19 cellular contexts compared by ENCODE assay signal in the genomic region with DNA sequence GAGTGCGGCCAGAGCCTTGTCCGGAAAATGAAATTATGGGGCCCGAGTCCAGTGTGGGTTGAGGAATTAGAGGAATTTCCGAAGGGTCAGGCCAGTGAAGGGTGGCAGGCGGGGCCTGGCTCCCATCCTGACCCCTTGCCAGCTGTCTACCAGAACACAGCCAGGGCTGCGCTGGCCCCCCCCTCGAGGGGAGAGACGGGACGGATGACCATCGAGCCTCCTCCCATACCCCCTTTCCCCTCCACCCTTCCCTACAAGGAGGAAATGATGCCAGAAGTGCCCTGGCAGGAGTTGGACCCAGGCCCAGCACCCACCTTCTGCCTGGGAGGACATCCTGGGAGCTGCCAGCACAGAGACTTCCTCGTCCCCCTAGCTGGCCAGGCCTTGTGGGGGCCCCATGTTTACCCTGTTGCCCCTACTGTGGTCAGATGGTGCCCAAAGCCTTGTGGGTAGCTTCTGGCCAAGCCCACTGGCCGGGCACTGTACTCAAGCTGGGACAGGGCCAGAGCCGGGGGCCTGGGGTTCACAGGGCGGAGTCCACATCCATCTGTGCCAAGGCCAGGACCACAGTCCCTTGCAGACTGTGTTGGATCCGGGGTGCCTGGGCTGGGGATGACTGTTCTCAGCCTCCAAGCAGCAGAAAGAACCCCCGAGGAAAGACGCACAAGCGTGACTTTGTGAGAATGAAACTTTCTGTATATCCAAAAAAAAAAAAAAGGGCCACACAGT. TPM values are rescaled to one million over a fixed set of nuclear protein-coding genes. Genes with fewer than 3 reads are reported as not detected.
A peak's percentile ranks its signal among the peaks of the same experiment; 100 is the strongest.
DNase-seq lines count a peak whose midpoint lies in the region; ATAC-seq, FAIRE-seq and TF ChIP-seq lines count a peak whose summit lies in the region.
"Had no signal": no experiment of that assay in that cellular context is flagged by ENCODE, and none has a peak within 500 bp of the region (broad histone marks: within the 10 kb centered on the region; RNA-seq: fewer than 3 reads in every experiment).

No MANE protein-coding gene starts in this region.

- no peaks in the 10 kb centered on the region for H4K20me1 ChIP-seq in astrocyte (ENCODE audit: insufficient read depth, low read length)

- ATAC-seq in left ventricle myocardium superior (no peak), HG03571 (IDR thresholded peaks at IDR 0.05; ENCODE audit: unreplicated experiment) (no peak)
- no peak for ATAC-seq in stimulated activated naive CD8-positive, alpha-beta T cell treated with anti-CD3 and anti-CD28 coated beads, Interleukin-15, Interleukin-2, amounts not matched to agents 100 U/mL and 50 U/mL, for 24 hours

- peaks cover 10% of the 10 kb centered on the region for H3K4me1 Mint-ChIP-seq in astrocyte (ENCODE audit: low read depth, unreplicated experiment)

- 73% methylated on average over 18 of the region's 18 CpGs for WGBS in sigmoid colon, 2 donors

- no peak for TF ChIP-seq POLR2A in sigmoid colon (IDR thresholded peaks at IDR 0.05)

- DNase-seq in AG04450 (ENCODE audit: low read depth, low spot score) (no peak), astrocyte (ENCODE audit: low read depth) (peak; percentile 60), left ventricle myocardium superior (peak; percentile 28), sigmoid colon (no peak), HAP-1 (ENCODE audit: low spot score in 2 of 2) (no peak)
- no peak for DNase-seq in stimulated activated naive CD8-positive, alpha-beta T cell treated with anti-CD3 and anti-CD28 coated beads, Interleukin-15, Interleukin-2, amounts not matched to agents 100 U/mL and 50 U/mL, for 24 hours
- DNase-seq in activated T-cell treated with anti-CD3 and anti-CD28 coated beads, Interleukin-2, amount 50 U/mL, for 48 hours: no peak
- DNase-seq: ACHN; activated CD4-positive, alpha-beta T cell treated with anti-CD3 and anti-CD28 coated beads, Interleukin-2, amount 50 U/mL, for 1 hour; DMS153; foreskin melanocyte; MM.1S; NCI-H2171 treated with DMSO at 0.1 percent for 48 hours; NK-92 treated with Interleukin-12 subunit alpha and Interleukin-12 subunit beta, amount 100 ng/mL, for 24 hours; SHP77; stimulated activated CD4-positive, alpha-beta T cell treated with anti-CD3 and anti-CD28 coated beads, Interleukin-4, amount 100 ng/mL, for 24 hours; T-helper 9 cell had no signal

- no peak for FAIRE-seq in astrocyte (lab: Jason Lieb, UNC)

- H3K27ac ChIP-seq in AG04450 (ENCODE audit: low read depth, low read length) (peak overlapping the region; percentile 21), astrocyte (ENCODE audit: low read depth, low read length) (no peak overlapping the region), sigmoid colon (peak overlapping the region; percentile 65 to 78 (median 69))

- in situ Hi-C loops in HAP-1 (cut with MboI; ENCODE audit: low sequenced_read_pairs): no loop called here

- POLR2A ChIA-PET in AG04450 (lab: Yijun Ruan, JAX): no interaction called here

- H3K4me3 ChIP-seq in AG04450 (ENCODE audit: low read depth, low read length) (no peak overlapping the region), astrocyte (ENCODE audit: insufficient read depth, low read depth, low read length) (no peak overlapping the region), sigmoid colon (no peak overlapping the region), HAP-1 (no peak overlapping the region)

- no peak overlapping the region for H3K9ac ChIP-seq in astrocyte (ENCODE audit: low read length)

- H3K27me3 Mint-ChIP-seq in astrocyte (ENCODE audit: low read depth, unreplicated experiment): peaks cover 1% of the 10 kb centered on the region

- H3K27me3 ChIP-seq in AG04450 (ENCODE audit: control insufficient read depth, insufficient read depth, low read length) (peaks cover 2% of the 10 kb centered on the region), astrocyte (ENCODE audit: insufficient read depth, low read length) (peaks cover 6% of the 10 kb centered on the region), sigmoid colon (no peaks in the 10 kb centered on the region), HAP-1 (ENCODE audit: low read depth) (no peaks in the 10 kb centered on the region)

- peaks cover 2% of the 10 kb centered on the region for H3K9me3 ChIP-seq in AG04450 (ENCODE audit: control insufficient read depth, insufficient read depth, low read length)
- H3K9me3 ChIP-seq in astrocyte (ENCODE audit: insufficient read depth, low read depth, low read length): no peaks in the 10 kb centered on the region
- no peaks in the 10 kb centered on the region for H3K9me3 ChIP-seq in sigmoid colon
- no peaks in the 10 kb centered on the region for H3K9me3 ChIP-seq in HAP-1

- TF ChIP-seq CTCF in AG04450 (IDR thresholded peaks at IDR 0.05; ENCODE audit: low read depth, low read length) (no peak), astrocyte (IDR thresholded peaks at IDR 0.05; ENCODE audit: insufficient read depth, low read depth, low read length) (no peak), sigmoid colon (IDR thresholded peaks at IDR 0.05) (no peak)

- no peaks in the 10 kb centered on the region for H3K79me2 ChIP-seq in astrocyte (ENCODE audit: insufficient read depth, low read length)

- H3K4me3 Mint-ChIP-seq in astrocyte (ENCODE audit: unreplicated experiment): no peak overlapping the region
- H3K4me3 Mint-ChIP-seq: activated T-helper 1 cell treated with anti-CD3 and anti-CD28 coated beads, Interleukin-12 subunit alpha, Interleukin-12 subunit beta, Interleukin-2, Interleukin-4 antibody, amounts not matched to agents 30 ng/mL and 10 ng/mL and 1 ng/mL, durations not matched to agents 14 hours and 24 hours and 36 hours had no signal

- H3K36me3 ChIP-seq in astrocyte (ENCODE audit: insufficient read depth, low read length) (no peaks in the 10 kb centered on the region), sigmoid colon (no peaks in the 10 kb centered on the region), HAP-1 (replicated peaks) (no peaks in the 10 kb centered on the region)

- H3K4me2 ChIP-seq in astrocyte (ENCODE audit: low read length): no peak overlapping the region

- intact Hi-C loops in left ventricle myocardium superior (cut with micrococcal nuclease): no loop called here
- intact Hi-C loops in sigmoid colon (cut with DNase I): no loop called here

- H3K36me3 Mint-ChIP-seq in astrocyte (ENCODE audit: low read depth, unreplicated experiment): no peaks in the 10 kb centered on the region

- H2AFZ ChIP-seq in astrocyte (ENCODE audit: low read depth, low read length): no peak overlapping the region

- H3K4me1 ChIP-seq in astrocyte (ENCODE audit: insufficient read depth, low read length) (peaks cover 19% of the 10 kb centered on the region), sigmoid colon (peaks cover 0 to 72% (median 53%) of the 10 kb centered on the region in 4 donors), HAP-1 (0 out of 2 replicates have a peak, but pooled peaks cover 3% of the 10 kb centered on the region)

- no peak for TF ChIP-seq EP300 in sigmoid colon (IDR thresholded peaks at IDR 0.05)

- H3K27ac Mint-ChIP-seq in astrocyte (ENCODE audit: unreplicated experiment): no peak overlapping the region

- CTCF ChIA-PET in AG04450 (lab: Charles Lee): interaction anchor here (1.1 to 1.5 kb wide), 2 partner anchors 18 to 26 kb away, joined by 3 read pairs; no protein-coding TSS in a partner anchor

- no peaks in the 10 kb centered on the region for H3K9me3 Mint-ChIP-seq in astrocyte (ENCODE audit: unreplicated experiment)
- H3K9me3 Mint-ChIP-seq: activated T-helper 1 cell treated with anti-CD3 and anti-CD28 coated beads, Interleukin-12 subunit alpha, Interleukin-12 subunit beta, Interleukin-2, Interleukin-4 antibody, amounts not matched to agents 30 ng/mL and 10 ng/mL and 1 ng/mL, durations not matched to agents 14 hours and 24 hours and 36 hours had no signal

RNA-seq across cellular contexts. Expression of gene ARVCF, which starts 20.8 kb away (rescaled TPM):
- polyA plus RNA-seq in AG04450 (2011; rRNA removed) (5.6 and 8.2 TPM in 2 replicates), sigmoid colon (10 to 100 TPM in 1 of 3 donors, 1 to 10 TPM in 2; 3.9 to 13.3 (median 6.0) TPM)
- polyA minus RNA-seq in AG04450 (2011; rRNA and poly(A)+ RNA removed): 6.6 and 12.0 TPM in 2 replicates
- total RNA-seq in astrocyte (11.0 and 17.9 TPM in 2 replicates), left ventricle myocardium superior (26.8 TPM), sigmoid colon (10 to 100 TPM; 14.6 to 33.8 (median 24.5) TPM)

RNA-seq across cellular contexts. Expression of gene TANGO2, which starts 25.1 kb away (rescaled TPM):
- polyA plus RNA-seq in AG04450 (2011; rRNA removed): 21.3 and 27.5 TPM in 2 replicates
- polyA minus RNA-seq in AG04450 (2011; rRNA and poly(A)+ RNA removed): 35.8 and 44.2 TPM in 2 replicates
- 28.0 TPM in 2 replicates for total RNA-seq in astrocyte
- total RNA-seq in left ventricle myocardium superior: 71.5 TPM
- 10 to 100 TPM; 24.2 to 36.6 (median 31.9) TPM for total RNA-seq in sigmoid colon
- 10 to 100 TPM; 27.0 to 46.2 (median 27.8) TPM for polyA plus RNA-seq in sigmoid colon

RNA-seq across cellular contexts. Expression of gene TXNRD2, which starts 54.2 kb away (rescaled TPM):
- 13.3 and 15.8 TPM in 2 replicates for polyA plus RNA-seq in AG04450 (2011; rRNA removed)
- polyA minus RNA-seq in AG04450 (2011; rRNA and poly(A)+ RNA removed): 15.5 and 20.1 TPM in 2 replicates
- total RNA-seq in astrocyte: 19.8 and 25.7 TPM in 2 replicates
- 42.4 TPM for total RNA-seq in left ventricle myocardium superior
- total RNA-seq in sigmoid colon: 10 to 100 TPM; 16.3 to 29.6 (median 21.1) TPM
- polyA plus RNA-seq in sigmoid colon: 10 to 100 TPM; 13.2 to 18.3 (median 16.6) TPM

RNA-seq across cellular contexts. Expression of gene COMT, which starts 54.2 kb away (rescaled TPM):
- polyA plus RNA-seq in AG04450 (2011; rRNA removed) (79.4 and 105 TPM in 2 replicates), sigmoid colon (10 to 100 TPM; 62.5 to 97.6 (median 68.4) TPM)
- polyA minus RNA-seq in AG04450 (2011; rRNA and poly(A)+ RNA removed): 29.9 and 32.0 TPM in 2 replicates
- total RNA-seq in astrocyte (116 and 120 TPM in 2 replicates), left ventricle myocardium superior (83.4 TPM), sigmoid colon (100 to 1,000 TPM; 106 to 162 (median 112) TPM)

Comparison
In these comparisons a context has a peak if more than half of its experiments do, and no peak if none do; other contexts are left out.
1. DNase-seq: peak in astrocyte (single experiment) and left ventricle myocardium superior (single experiment); none in AG04450 (single experiment), sigmoid colon (single experiment), stimulated activated naive CD8-positive, alpha-beta T cell treated with anti-CD3 and anti-CD28 coated beads, Interleukin-15, Interleukin-2, amounts not matched to agents 100 U/mL and 50 U/mL, for 24 hours (single experiment), activated T-cell treated with anti-CD3 and anti-CD28 coated beads, Interleukin-2, amount 50 U/mL, for 48 hours (0 of 2) and HAP-1 (0 of 2).